9 cellular contexts compared by ENCODE assay signal in the genomic region with DNA sequence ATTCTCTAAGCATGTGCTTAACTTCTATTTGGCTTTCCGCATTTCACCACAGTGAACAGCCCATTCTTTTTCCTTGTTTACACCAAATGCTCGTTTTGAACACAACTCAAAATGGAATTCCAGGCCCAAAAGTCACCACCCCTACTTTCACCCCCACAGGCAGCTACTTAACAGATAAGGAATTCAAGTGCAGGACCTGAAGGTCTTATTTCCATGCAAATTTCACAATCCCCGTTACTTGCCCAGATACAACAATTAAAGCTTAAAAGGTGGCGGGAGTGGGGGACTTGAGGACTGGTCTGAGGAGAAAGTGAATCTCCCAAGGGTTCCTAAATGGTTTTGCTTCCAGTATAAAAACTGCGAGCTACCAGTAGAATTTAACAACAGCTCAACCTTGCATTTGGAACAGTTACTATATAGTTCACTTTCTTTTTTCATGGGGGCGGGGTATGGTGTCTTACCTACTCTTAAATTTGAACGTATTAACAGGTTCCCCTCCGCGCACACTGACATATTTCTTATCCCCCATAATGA. TPM values are rescaled to one million over a fixed set of nuclear protein-coding genes. Genes with fewer than 3 reads are reported as not detected.
DNase-seq lines count a peak whose midpoint lies in the region; FAIRE-seq and TF ChIP-seq lines count a peak whose summit lies in the region.
"Had no signal": no experiment of that assay in that cellular context is flagged by ENCODE, and none has a peak within 500 bp of the region (broad histone marks: within the 10 kb centered on the region; RNA-seq: fewer than 3 reads in every experiment).

No MANE protein-coding gene starts in this region.

- H3K36me3 ChIP-seq in ACC112 (ENCODE audit: insufficient read depth, low read length) (peaks cover 4% of the 10 kb centered on the region; the same call in 1 of the 2 replicates), mucosa of rectum (ENCODE audit: control insufficient read depth in 2 of 2, insufficient read depth in 2 of 2, low read length in 2 of 2) (no peaks in the 10 kb centered on the region), MG63 (no peaks in the 10 kb centered on the region)

- no peak overlapping the region for H3K27ac ChIP-seq in ACC112 (ENCODE audit: low read depth, low read length)
- peak overlapping the region; percentile 38 to 78 for H3K27ac ChIP-seq in coronary artery
- no peak overlapping the region for H3K27ac ChIP-seq in mucosa of rectum (ENCODE audit: low read depth in 2 of 2, low read length in 2 of 2)

- no peaks in the 10 kb centered on the region for H3K4me1 ChIP-seq in ACC112 (ENCODE audit: control insufficient read depth, insufficient read depth, low read length, unreplicated experiment)
- peaks cover 0 to 9% of the 10 kb centered on the region in 2 donors for H3K4me1 ChIP-seq in mucosa of rectum (ENCODE audit: control insufficient read depth in 2 of 2, insufficient read depth in 2 of 2, low read length in 2 of 2)

- CTCF ChIA-PET in GM10248 (lab: Yijun Ruan, JAX), result interaction anchor here (1.2 to 1.7 kb wide), 3 partner anchors 13 to 46 kb away, joined by 3 to 7 read pairs (median 3); no protein-coding TSS in a partner anchor

- no peaks in the 10 kb centered on the region for H3K79me2 ChIP-seq in ACC112 (ENCODE audit: control insufficient read depth, insufficient read depth, low read length, unreplicated experiment)

- no peak for TF ChIP-seq CTCF in coronary artery (IDR thresholded peaks at IDR 0.05)
- TF ChIP-seq CTCF in GM10248 (IDR thresholded peaks at IDR 0.05; ENCODE audit: control extremely low read depth, extremely low read depth, low read depth, missing control alignments), result no peak

- peak overlapping the region; percentile 67 for H2AFZ ChIP-seq in ACC112 (ENCODE audit: low read length, unreplicated experiment)

- no peak for FAIRE-seq in HTR-8/SVneo (lab: Jason Lieb, UNC)
- FAIRE-seq: GM18507 had no signal

- POLR2A ChIA-PET in GM10248 (lab: Yijun Ruan, JAX), result no interaction called here

- H3K9me3 ChIP-seq in mucosa of rectum (ENCODE audit: control insufficient read depth in 2 of 2, low read length in 2 of 2), result no peaks in the 10 kb centered on the region
- H3K9me3 ChIP-seq in MG63, result peaks cover 7% of the 10 kb centered on the region

- DNase-seq in HTR-8/SVneo (ENCODE audit: insufficient read length, low spot score) (peak; percentile 26), coronary artery (ENCODE audit: low spot score) (no peak), MG63 (no peak), GM10248 (ENCODE audit: extremely low spot score) (no peak), GM19238 (ENCODE audit: insufficient read length, low spot score) (no peak)
- DNase-seq in NK-92 treated with Interleukin-12 subunit alpha and Interleukin-12 subunit beta, amount 100 ng/mL, for 24 hours (lab: John Stamatoyannopoulos, UW), result no peak

- H3K4me3 ChIP-seq in ACC112 (ENCODE audit: low read depth, low read length) (peak overlapping the region; percentile 74), coronary artery (peak overlapping the region; percentile 92), mucosa of rectum (ENCODE audit: low read length in 2 of 2) (peak overlapping the region; percentile 45 to 58), MG63 (no peak overlapping the region; the same call in 1 of the 2 replicates)

- peaks cover 49% of the 10 kb centered on the region for H3K27me3 ChIP-seq in ACC112 (ENCODE audit: insufficient read depth, low read length)
- peaks cover 2 to 20% of the 10 kb centered on the region in 2 donors for H3K27me3 ChIP-seq in mucosa of rectum (ENCODE audit: control insufficient read depth in 2 of 2, insufficient read depth in 2 of 2, low read length in 2 of 2)
- no peaks in the 10 kb centered on the region for H3K27me3 ChIP-seq in MG63

- H3K9ac ChIP-seq in mucosa of rectum (ENCODE audit: low read depth in 1 of 2, low read length in 2 of 2), result peak overlapping the region in 1 of 2 donors; percentile 57

RNA-seq across cellular contexts. Expression of a gene that starts 3.7 kb away (rescaled TPM):
- 0.27 TPM in 1 of 2 replicates, not detected in the other for total RNA-seq in MG63 (2014; rRNA removed; shearing (Covaris generic); ENCODE audit: low replicate concordance)

Comparison
In these comparisons a context has a peak if more than half of its experiments do, and no peak if none do; other contexts are left out.
1. H3K27ac ChIP-seq: peak in coronary artery (2 of 2); none in ACC112 (single experiment) and mucosa of rectum (0 of 2).